Comparison of ENCODE assay signal across 26 cellular contexts in genomic region chr22:43483669-43484068, GRCh38.
DNase-seq lines count a peak whose midpoint lies in the region; FAIRE-seq and TF ChIP-seq lines count a peak whose summit lies in the region.
"Had no signal": no experiment of that assay in that cellular context is flagged by ENCODE, and none has a peak within 500 bp of the region (broad histone marks: within the 10 kb centered on the region; RNA-seq: fewer than 3 reads in every experiment).

No MANE protein-coding gene starts in this region.

- POLR2A ChIA-PET in HEK293 (lab: Yijun Ruan, JAX), result no interaction called here

- no peak overlapping the region for H3K9ac ChIP-seq in kidney (ENCODE audit: low read length in 2 of 2)
- H3K9ac ChIP-seq: BLaER1 had no signal

- H3K4me3 ChIP-seq in HEK293 (ENCODE audit: low read depth, low read length) (no peak overlapping the region), kidney (ENCODE audit: low read length in 2 of 2) (no peak overlapping the region)
- H3K4me3 ChIP-seq: BLaER1, GM12878 had no signal

- no peak overlapping the region for H3K27ac Mint-ChIP-seq in activated CD4-positive, alpha-beta T cell treated with anti-CD3 and anti-CD28 coated beads, Interleukin-2, amount 10 ng/mL, durations not matched to agents 24 days and 14 days
- H3K27ac Mint-ChIP-seq: CD14-positive monocyte; CD4-positive, alpha-beta memory T cell; CD4-positive, CD25-positive, alpha-beta regulatory T cell; CD8-positive, alpha-beta memory T cell had no signal

- H3K4me3 Mint-ChIP-seq in activated CD4-positive, alpha-beta T cell treated with anti-CD3 and anti-CD28 coated beads, Interleukin-2, amount 10 ng/mL, durations not matched to agents 24 days and 14 days, result no peak overlapping the region
- H3K4me3 Mint-ChIP-seq: CD14-positive monocyte; CD4-positive, alpha-beta memory T cell; CD4-positive, CD25-positive, alpha-beta regulatory T cell; CD8-positive, alpha-beta memory T cell had no signal

- intact Hi-C loops in kidney (cut with DNase I), result no loop called here
- intact Hi-C loops in activated CD4-positive, alpha-beta T cell treated with anti-CD3 and anti-CD28 coated beads, Interleukin-2, amount 10 ng/mL, durations not matched to agents 24 days and 14 days (cut with micrococcal nuclease), result no loop called here

- H3K36me3 Mint-ChIP-seq in activated CD4-positive, alpha-beta T cell treated with anti-CD3 and anti-CD28 coated beads, Interleukin-2, amount 10 ng/mL, durations not matched to agents 24 days and 14 days (ENCODE audit: low read depth), result no peaks in the 10 kb centered on the region
- H3K36me3 Mint-ChIP-seq: CD14-positive monocyte; CD4-positive, alpha-beta memory T cell; CD4-positive, CD25-positive, alpha-beta regulatory T cell; CD8-positive, alpha-beta memory T cell had no signal

- no peak for FAIRE-seq in kidney (lab: Jason Lieb, UNC)
- FAIRE-seq: A204.1, GM12878, GM12892, GM18507 had no signal

- H3K9me3 ChIP-seq in HEK293 (ENCODE audit: control insufficient read depth, insufficient read depth, low read depth, low read length) (no peaks in the 10 kb centered on the region), kidney (ENCODE audit: control insufficient read depth in 1 of 2, low read length in 2 of 2) (no peaks in the 10 kb centered on the region)
- H3K9me3 ChIP-seq: BE2C, BLaER1 had no signal

- no peaks in the 10 kb centered on the region for H3K27me3 Mint-ChIP-seq in activated CD4-positive, alpha-beta T cell treated with anti-CD3 and anti-CD28 coated beads, Interleukin-2, amount 10 ng/mL, durations not matched to agents 24 days and 14 days
- H3K27me3 Mint-ChIP-seq: CD4-positive, alpha-beta memory T cell; CD4-positive, CD25-positive, alpha-beta regulatory T cell had no signal

- TF ChIP-seq CTCF in HEK293 (tag by site-specific recombination; IDR thresholded peaks at IDR 0.05) (no peak), kidney (IDR thresholded peaks at IDR 0.05; ENCODE audit: borderline replicate concordance, extremely low read depth, insufficient read depth) (no peak)

- peaks cover 5% of the 10 kb centered on the region for H3K4me1 Mint-ChIP-seq in activated CD4-positive, alpha-beta T cell treated with anti-CD3 and anti-CD28 coated beads, Interleukin-2, amount 10 ng/mL, durations not matched to agents 24 days and 14 days

- no peaks in the 10 kb centered on the region for H3K4me1 ChIP-seq in HEK293 (ENCODE audit: control insufficient read depth, insufficient read depth, low read length)
- H3K4me1 ChIP-seq in kidney (ENCODE audit: control insufficient read depth in 1 of 2, insufficient read depth in 1 of 2, low read depth in 1 of 2, low read length in 2 of 2), result no peaks in the 10 kb centered on the region
- H3K4me1 ChIP-seq: BE2C had no signal

- peak; percentile 45 for DNase-seq in kidney
- DNase-seq in activated CD4-positive, alpha-beta T cell treated with anti-CD3 and anti-CD28 coated beads, Interleukin-2, amount 10 ng/mL, durations not matched to agents 24 days and 14 days, result no peak
- DNase-seq in NAMALWA (ENCODE audit: low spot score), result no peak
- no peak for DNase-seq in stimulated activated CD4-positive, alpha-beta T cell treated with anti-CD3 and anti-CD28 coated beads, Interleukin-12 subunit alpha, Interleukin-12 subunit beta, amount 100 ng/mL, for 4 hours
- DNase-seq: 8988T; ACHN; BE2C; C1 segment of cervical spinal cord; CD4-positive, alpha-beta memory T cell; CD4-positive, CD25-positive, alpha-beta regulatory T cell; CD8-positive, alpha-beta memory T cell; COR-L47; DMS 273 treated with DMSO at 0.1 percent for 48 hours; DMS153; DMS53; DMS79; DND-41; EL; GDM1 had no signal

- no peak overlapping the region for H3K27ac ChIP-seq in HEK293 (ENCODE audit: extremely low read depth, low read depth, low read length)
- H3K27ac ChIP-seq in kidney (ENCODE audit: low read depth in 2 of 2, low read length in 2 of 2), result no peak overlapping the region

- no peaks in the 10 kb centered on the region for H3K9me3 Mint-ChIP-seq in activated CD4-positive, alpha-beta T cell treated with anti-CD3 and anti-CD28 coated beads, Interleukin-2, amount 10 ng/mL, durations not matched to agents 24 days and 14 days
- H3K9me3 Mint-ChIP-seq: CD4-positive, alpha-beta memory T cell; CD4-positive, CD25-positive, alpha-beta regulatory T cell; CD8-positive, alpha-beta memory T cell had no signal

- H3K36me3 ChIP-seq in HEK293 (ENCODE audit: control insufficient read depth in 2 of 2, insufficient read depth in 1 of 2, low read length in 2 of 2) (no peaks in the 10 kb centered on the region), kidney (ENCODE audit: control insufficient read depth in 1 of 2, insufficient read depth in 2 of 2, low read length in 2 of 2) (no peaks in the 10 kb centered on the region)
- H3K36me3 ChIP-seq: BE2C, BLaER1 had no signal

- CTCF ChIA-PET in HEK293 (lab: Yijun Ruan, JAX), result no interaction called here

TF ChIP-seq in HEK293, 187 proteins besides CTCF, POLR2A, EP300 and RAD21:
- peak; percentile 82 for TF ChIP-seq GLIS1 (tag by site-specific recombination; IDR thresholded peaks at IDR 0.05)
- TF ChIP-seq ZIC2 (tag by site-specific recombination; IDR thresholded peaks at IDR 0.05), result peak; percentile 57; the same call in 1 of the 2 replicates
- 0 out of 2 replicates have a peak, but pooled peaks have one; percentile 5 for TF ChIP-seq KLF1 (tag by site-specific recombination; IDR thresholded peaks at IDR 0.05)
- TF ChIP-seq ZNF473 (tag by site-specific recombination; IDR thresholded peaks at IDR 0.05), result no peak
